1 cellular context compared by ENCODE assay signal in genomic region chr4:52038109-52038912, GRCh38.
TF ChIP-seq lines count a peak whose summit lies in the region.

SGCB (minus strand) TSS chr4:52038299; CDS start chr4:52038259, 40 bp downstream.

TF ChIP-seq in WTC11, 78 proteins besides CTCF, POLR2A, EP300 and RAD21 (continued from another document):
- TF ChIP-seq ATF1 (CRISPR knock-in tag; IDR thresholded peaks at IDR 0.05) (no peak), ZSCAN18 (CRISPR knock-in tag; IDR thresholded peaks at IDR 0.05) (no peak)
TF ChIP-seq in WTC11: peak in this region for 9.
